ENCODE assay signal across 6 cellular contexts in genomic region chr10:49883852-49884251, GRCh38. TPM values are rescaled to one million over a fixed set of nuclear protein-coding genes. Genes with fewer than 3 reads are reported as not detected.
DNase-seq lines count a peak whose midpoint lies in the region; ATAC-seq, FAIRE-seq and TF ChIP-seq lines count a peak whose summit lies in the region.
"Not testable (repeated sequence)": the region's sequence is repeated elsewhere in the genome, so short reads cannot be mapped to it uniquely, and the experiment has no call there.

No MANE protein-coding gene starts in this region.

- H3K4me3 ChIP-seq in HCT116 (replicated peaks in 1 of 2; ENCODE audit: low read depth in 1 of 2, low read length in 2 of 2); body of pancreas; HepG2 (replicated peaks in 1 of 3; ENCODE audit: insufficient read depth in 1 of 3, low read depth in 2 of 3, low read length in 3 of 3); stomach: not testable (repeated sequence)

- not testable (repeated sequence) for TF ChIP-seq RAD21 in HCT116 (IDR thresholded peaks at IDR 0.05; ENCODE audit: low read depth); HepG2 (CRISPR knock-in tag; IDR thresholded peaks at IDR 0.05)

- H3K4me1 ChIP-seq in HCT116 (ENCODE audit: control insufficient read depth in 1 of 2, insufficient read depth in 2 of 2, low read length in 2 of 2); body of pancreas; foreskin keratinocyte; stomach: not testable (repeated sequence)
- H3K4me1 ChIP-seq in HepG2 (ENCODE audit: insufficient read depth, low read length): peaks cover 17% of the 10 kb centered on the region

- intact Hi-C loops in HCT116 (cut with micrococcal nuclease); body of pancreas (cut with DNase I); HepG2 (cut with micrococcal nuclease; ENCODE audit: unreplicated experiment); stomach (cut with DNase I; ENCODE audit: low total_unique reads): not testable (repeated sequence)

- not testable (repeated sequence) for TF ChIP-seq POLR2A in HCT116 (IDR thresholded peaks at IDR 0.05; ENCODE audit: borderline replicate concordance, extremely low read depth, insufficient read depth, insufficient read length); body of pancreas (IDR thresholded peaks at IDR 0.05); HepG2 (IDR thresholded peaks at IDR 0.05; ENCODE audit: insufficient read depth in 1 of 2, low read depth in 2 of 2, low read length in 2 of 2); stomach (IDR thresholded peaks at IDR 0.05)

- not testable (repeated sequence) for H3K27me3 ChIP-seq in HCT116 (ENCODE audit: insufficient read depth, low read length); body of pancreas; foreskin keratinocyte; HepG2 (ENCODE audit: control insufficient read depth in 1 of 2, insufficient read depth in 2 of 2, low read length in 2 of 2); stomach

- H3K9me3 ChIP-seq in HCT116 (ENCODE audit: control insufficient read depth in 1 of 2, insufficient read depth in 1 of 2, low read depth in 1 of 2, low read length in 2 of 2); body of pancreas; HepG2 (ENCODE audit: low read length); stomach: not testable (repeated sequence)

- in situ Hi-C loops in HepG2 (cut with HindIII; ENCODE audit: extremely low pct_ligation_motif_present, low pct_unique_long_range_greater_than_20kb): not testable (repeated sequence)

- peak; percentile 45 for FAIRE-seq in RCC 7860 (lab: Jason Lieb, UNC)
- FAIRE-seq in HepG2 (lab: Jason Lieb, UNC): not testable (repeated sequence)

- not testable (repeated sequence) for H3K36me3 ChIP-seq in HCT116 (ENCODE audit: control insufficient read depth in 1 of 2, insufficient read depth in 2 of 2, low read length in 2 of 2); body of pancreas (replicated peaks in 1 of 2; ENCODE audit: insufficient read depth in 1 of 2, low read depth in 2 of 2); HepG2 (replicated peaks in 1 of 2; ENCODE audit: control insufficient read depth in 1 of 2, insufficient read depth in 2 of 2, low read length in 2 of 2); stomach

- CTCF ChIA-PET in HCT116 (lab: Charles Lee); HepG2 (lab: Yijun Ruan, JAX; ENCODE audit: low intra/inter-chr PET ratio, low total read pairs): not testable (repeated sequence)

- H3K9me2 ChIP-seq in HCT116 (ENCODE audit: insufficient read depth): not testable (repeated sequence)

- not testable (repeated sequence) for H3K79me2 ChIP-seq in HCT116 (ENCODE audit: insufficient read depth, low read length); HepG2 (ENCODE audit: insufficient read depth, low read length)

- ATAC-seq in HCT116: peak; percentile 53
- not testable (repeated sequence) for ATAC-seq in body of pancreas
- ATAC-seq in foreskin keratinocyte: peak; percentile 98
- 0 out of 3 replicates have a peak, but pooled peaks have one; percentile 35 for ATAC-seq in HepG2

- not testable (repeated sequence) for H4K20me1 ChIP-seq in HCT116 (ENCODE audit: insufficient read depth); HepG2 (ENCODE audit: insufficient read depth, low read length)

- WGBS in body of pancreas, 2 donors: 100% methylated on average over 1 of the region's 3 CpGs
- no CpG with 5 or more reads among the region's 3 CpGs for WGBS in HepG2 (ENCODE audit: low lambda C conversion rate)
- 67 to 90% (median 84%) methylated on average over 1 of the region's 3 CpGs; no CpG with 5 or more reads in 2 of the 5 donors for WGBS in stomach, 5 donors

- H3K9ac ChIP-seq in HCT116 (ENCODE audit: low read length); HepG2 (ENCODE audit: insufficient read depth, low read depth, low read length): not testable (repeated sequence)

- not testable (repeated sequence) for TF ChIP-seq CTCF in HCT116 (IDR thresholded peaks at IDR 0.05 in 2 of 3, conservative IDR thresholded peaks at IDR 0.05 in 1 of 3; ENCODE audit: borderline replicate concordance in 1 of 3, insufficient read depth in 1 of 3, low read depth in 2 of 3, low read length in 2 of 3); body of pancreas (IDR thresholded peaks at IDR 0.05); foreskin keratinocyte (conservative IDR thresholded peaks at IDR 0.05); HepG2 (CRISPR knock-in tag; IDR thresholded peaks at IDR 0.05); stomach (IDR thresholded peaks at IDR 0.05)

- DNase-seq in HCT116 (ENCODE audit: low read depth, low spot score); RCC 7860 (ENCODE audit: low spot score); foreskin keratinocyte; HepG2 (ENCODE audit: low spot score): not testable (repeated sequence)
- peak in 3 of 4 donors; percentile 22 to 44 (median 29) for DNase-seq in body of pancreas
- peak; percentile 39 for DNase-seq in stomach

- not testable (repeated sequence) for H3K4me2 ChIP-seq in HCT116 (ENCODE audit: low read length); HepG2 (ENCODE audit: low read depth, low read length)

- H3K27ac ChIP-seq in HCT116 (ENCODE audit: low read depth, low read length); body of pancreas; foreskin keratinocyte; HepG2 (ENCODE audit: extremely low read length, insufficient read depth, low read length); stomach: not testable (repeated sequence)

- POLR2A ChIA-PET in HCT116 (lab: Charles Lee); HepG2 (lab: Yijun Ruan, JAX): not testable (repeated sequence)

- not testable (repeated sequence) for H2AFZ ChIP-seq in HCT116 (ENCODE audit: low read depth, low read length, poor library complexity, severe bottlenecking); HepG2 (ENCODE audit: low read length)

- BruUV-seq in HCT116 (replicated peaks; lab: Mats Ljungman, UMichigan); HepG2 (replicated peaks; lab: Mats Ljungman, UMichigan): not testable (repeated sequence)

- RAD21 ChIA-PET in HCT116 (lab: Charles Lee; ENCODE audit: low non-redundant PET in 1 of 2, low total read pairs in 2 of 2, uncharacterized antibody in 2 of 2, unreplicated experiment in 2 of 2): not testable (repeated sequence)

- not testable (repeated sequence) for TF ChIP-seq EP300 in HepG2 (IDR thresholded peaks at IDR 0.05; ENCODE audit: low read depth in 2 of 2, low read length in 2 of 2); HepG2 (CRISPR knock-in tag; IDR thresholded peaks at IDR 0.05; ENCODE audit: borderline replicate concordance); stomach (IDR thresholded peaks at IDR 0.05)

RNA-seq across cellular contexts. Expression of gene PARG, which starts 58.0 kb away (rescaled TPM):
- total RNA-seq in HCT116 (2021; ENCODE audit: unreplicated experiment): 30.4 TPM
- polyA plus RNA-seq in HCT116 (2012): 12.5 and 13.8 TPM in 2 replicates
- 10 to 100 TPM; 13.2 to 28.7 TPM for total RNA-seq in body of pancreas
- 24.2 and 26.0 TPM in 2 replicates for total RNA-seq in foreskin keratinocyte
- polyA plus RNA-seq in foreskin keratinocyte: 5.2 and 6.4 TPM in 2 replicates
- 36.8 and 37.2 TPM in 2 replicates for total RNA-seq in HepG2 (2016; rRNA removed; fragmentation: Illumina TruSeq; extraction: Trizol)
- total RNA-seq in HepG2 (2016; cell fraction: cytosol; rRNA removed; fragmentation: Illumina TruSeq; extraction: Trizol; ENCODE audit: low read depth): 31.6 and 33.2 TPM in 2 replicates
- total RNA-seq in HepG2 (2016; cell fraction: insoluble cytoplasmic fraction; rRNA removed; fragmentation: Illumina TruSeq; extraction: Trizol): 36.3 and 38.1 TPM in 2 replicates
- 30.4 and 32.8 TPM in 2 replicates for total RNA-seq in HepG2 (2016; cell fraction: membrane; rRNA removed; fragmentation: Illumina TruSeq; extraction: Trizol)
- total RNA-seq in HepG2 (2016; cell fraction: nucleus; rRNA removed; fragmentation: Illumina TruSeq; extraction: Trizol): 55.9 and 64.5 TPM in 2 replicates
- polyA plus RNA-seq in HepG2 (2011; rRNA removed): 11.4 and 12.4 TPM in 2 replicates
- 6.7 and 8.1 TPM in 2 replicates for polyA plus RNA-seq in HepG2 (2011; cell fraction: cytosol; rRNA removed)
- 15.9 and 16.6 TPM in 2 replicates for polyA plus RNA-seq in HepG2 (2011; cell fraction: nucleus; rRNA removed)
- 12.5 and 12.6 TPM in 2 replicates for polyA plus RNA-seq in HepG2 (2012)
- polyA plus RNA-seq in HepG2 (2016; cell fraction: cytosol; fragmentation: Illumina TruSeq; extraction: Trizol; ENCODE audit: low read depth): 0.85 and 0.93 TPM in 2 replicates
- 23.2 and 24.9 TPM in 2 replicates for polyA plus RNA-seq in HepG2 (2016; cell fraction: insoluble cytoplasmic fraction; fragmentation: Illumina TruSeq; extraction: Trizol; ENCODE audit: low read depth)
- polyA plus RNA-seq in HepG2 (2016; cell fraction: membrane; fragmentation: Illumina TruSeq; extraction: Trizol; ENCODE audit: low read depth): 2.9 TPM in 2 replicates
- polyA plus RNA-seq in HepG2 (2016; cell fraction: nucleus; fragmentation: Illumina TruSeq; extraction: Trizol; ENCODE audit: insufficient read depth, low read depth): 25.3 and 27.2 TPM in 2 replicates
- 15.7 and 33.8 TPM in 2 replicates for polyA minus RNA-seq in HepG2 (2011; rRNA and poly(A)+ RNA removed; ENCODE audit: low replicate concordance)
- polyA minus RNA-seq in HepG2 (2011; cell fraction: cytosol; rRNA and poly(A)+ RNA removed): 16.3 and 18.3 TPM in 2 replicates
- polyA minus RNA-seq in HepG2 (2011; cell fraction: nucleus; rRNA and poly(A)+ RNA removed): 110 and 121 TPM in 2 replicates
- total RNA-seq in stomach: 10 to 100 TPM; 19.1 to 57.1 (median 35.7) TPM
- 1 to 10 TPM; 3.1 to 5.5 (median 5.2) TPM for polyA plus RNA-seq in stomach

RNA-seq across cellular contexts. Expression of gene TIMM23B, which starts 58.0 kb away (rescaled TPM):
- total RNA-seq in HCT116 (2021; ENCODE audit: unreplicated experiment): 18.9 TPM
- 8.6 and 8.8 TPM in 2 replicates for polyA plus RNA-seq in HCT116 (2012)
- total RNA-seq in body of pancreas: 10 to 100 TPM; 25.9 to 37.6 TPM
- 10.8 and 11.5 TPM in 2 replicates for total RNA-seq in foreskin keratinocyte
- 5.1 and 5.5 TPM in 2 replicates for polyA plus RNA-seq in foreskin keratinocyte
- 9.6 and 13.0 TPM in 2 replicates for total RNA-seq in HepG2 (2016; rRNA removed; fragmentation: Illumina TruSeq; extraction: Trizol)
- total RNA-seq in HepG2 (2016; cell fraction: cytosol; rRNA removed; fragmentation: Illumina TruSeq; extraction: Trizol; ENCODE audit: low read depth): 6.2 and 7.5 TPM in 2 replicates
- 10.8 and 13.0 TPM in 2 replicates for total RNA-seq in HepG2 (2016; cell fraction: insoluble cytoplasmic fraction; rRNA removed; fragmentation: Illumina TruSeq; extraction: Trizol)
- 6.6 and 7.8 TPM in 2 replicates for total RNA-seq in HepG2 (2016; cell fraction: membrane; rRNA removed; fragmentation: Illumina TruSeq; extraction: Trizol)
- 24.6 and 25.8 TPM in 2 replicates for total RNA-seq in HepG2 (2016; cell fraction: nucleus; rRNA removed; fragmentation: Illumina TruSeq; extraction: Trizol)
- polyA plus RNA-seq in HepG2 (2011; rRNA removed): 10.8 and 12.5 TPM in 2 replicates
- polyA plus RNA-seq in HepG2 (2011; cell fraction: cytosol; rRNA removed): 4.7 and 7.2 TPM in 2 replicates
- polyA plus RNA-seq in HepG2 (2011; cell fraction: nucleus; rRNA removed): 30.3 and 35.5 TPM in 2 replicates
- polyA plus RNA-seq in HepG2 (2012): 8.9 and 9.7 TPM in 2 replicates
- polyA plus RNA-seq in HepG2 (2016; cell fraction: cytosol; fragmentation: Illumina TruSeq; extraction: Trizol; ENCODE audit: low read depth): 1.8 and 2.7 TPM in 2 replicates
- polyA plus RNA-seq in HepG2 (2016; cell fraction: insoluble cytoplasmic fraction; fragmentation: Illumina TruSeq; extraction: Trizol; ENCODE audit: low read depth): 9.1 TPM in 2 replicates
- 4.0 and 4.3 TPM in 2 replicates for polyA plus RNA-seq in HepG2 (2016; cell fraction: membrane; fragmentation: Illumina TruSeq; extraction: Trizol; ENCODE audit: low read depth)
- polyA plus RNA-seq in HepG2 (2016; cell fraction: nucleus; fragmentation: Illumina TruSeq; extraction: Trizol; ENCODE audit: insufficient read depth, low read depth): 30.1 and 35.0 TPM in 2 replicates
- polyA minus RNA-seq in HepG2 (2011; rRNA and poly(A)+ RNA removed; ENCODE audit: low replicate concordance): 7.0 and 14.2 TPM in 2 replicates
- 3.9 and 5.7 TPM in 2 replicates for polyA minus RNA-seq in HepG2 (2011; cell fraction: cytosol; rRNA and poly(A)+ RNA removed)
- polyA minus RNA-seq in HepG2 (2011; cell fraction: nucleus; rRNA and poly(A)+ RNA removed): 49.4 and 55.3 TPM in 2 replicates
- total RNA-seq in stomach: 10 to 100 TPM; 13.6 to 46.0 (median 37.9) TPM
- 1 to 10 TPM; 3.5 to 6.2 (median 5.2) TPM for polyA plus RNA-seq in stomach
